21 cellular contexts compared by ENCODE assay signal in genomic region chr13:29587645-29588044, GRCh38. TPM values are rescaled to one million over a fixed set of nuclear protein-coding genes. Genes with fewer than 3 reads are reported as not detected.
DNase-seq lines count a peak whose midpoint lies in the region; ATAC-seq and TF ChIP-seq lines count a peak whose summit lies in the region.
"Had no signal": no experiment of that assay in that cellular context is flagged by ENCODE, and none has a peak within 500 bp of the region (broad histone marks: within the 10 kb centered on the region; RNA-seq: fewer than 3 reads in every experiment).

No MANE protein-coding gene starts in this region.

- no peak for ATAC-seq in T-helper 17 cell
- ATAC-seq in stimulated activated memory B cell treated with anti-CD40 and anti-IgM and Interleukin-4, amounts not matched to agents 10 μg/mL and 1 μg/mL and 100 μg/mL, for 72 hours: no peak
- no peak for ATAC-seq in GM19328 (IDR thresholded peaks at IDR 0.05; ENCODE audit: unreplicated experiment)
- ATAC-seq: naive thymus-derived CD8-positive, alpha-beta T cell; stimulated activated naive B cell treated with anti-CD40 and anti-IgM and Interleukin-4, amounts not matched to agents 10 μg/mL and 1 μg/mL and 100 μg/mL, for 72 hours had no signal

- H3K27me3 Mint-ChIP-seq in T-helper 17 cell: no peaks in the 10 kb centered on the region
- no peaks in the 10 kb centered on the region for H3K27me3 Mint-ChIP-seq in stimulated activated memory B cell treated with anti-CD40 and anti-IgM and Interleukin-4, amounts not matched to agents 10 μg/mL and 1 μg/mL and 100 μg/mL, for 72 hours
- H3K27me3 Mint-ChIP-seq: central memory CD8-positive, alpha-beta T cell; naive thymus-derived CD8-positive, alpha-beta T cell; stimulated activated naive B cell treated with anti-CD40 and anti-IgM and Interleukin-4, amounts not matched to agents 10 μg/mL and 1 μg/mL and 100 μg/mL, for 72 hours had no signal

- H3K36me3 ChIP-seq in esophagus squamous epithelium: peaks cover 0 to 11% (median 0%) of the 10 kb centered on the region in 3 donors
- H3K36me3 ChIP-seq: pancreas, right lobe of liver, transverse colon had no signal

- peak overlapping the region; percentile 24 to 100 (median 96) for H3K27ac ChIP-seq in esophagus squamous epithelium
- H3K27ac ChIP-seq: right lobe of liver, transverse colon had no signal

- peak overlapping the region; percentile 39 for H3K4me3 Mint-ChIP-seq in T-helper 17 cell
- no peak overlapping the region for H3K4me3 Mint-ChIP-seq in stimulated activated memory B cell treated with anti-CD40 and anti-IgM and Interleukin-4, amounts not matched to agents 10 μg/mL and 1 μg/mL and 100 μg/mL, for 72 hours
- H3K4me3 Mint-ChIP-seq: central memory CD8-positive, alpha-beta T cell; naive thymus-derived CD8-positive, alpha-beta T cell; stimulated activated naive B cell treated with anti-CD40 and anti-IgM and Interleukin-4, amounts not matched to agents 10 μg/mL and 1 μg/mL and 100 μg/mL, for 72 hours had no signal

- H3K36me3 Mint-ChIP-seq in T-helper 17 cell (ENCODE audit: low read depth): peaks cover 4% of the 10 kb centered on the region
- peaks cover 29% of the 10 kb centered on the region for H3K36me3 Mint-ChIP-seq in stimulated activated memory B cell treated with anti-CD40 and anti-IgM and Interleukin-4, amounts not matched to agents 10 μg/mL and 1 μg/mL and 100 μg/mL, for 72 hours

- TF ChIP-seq CTCF in esophagus squamous epithelium (IDR thresholded peaks at IDR 0.05): no peak

- DNase-seq in HT-29 (ENCODE audit: low spot score): peak; percentile 74
- DNase-seq in T-helper 17 cell: no peak
- no peak for DNase-seq in esophagus squamous epithelium (lab: John Stamatoyannopoulos, UW)
- DNase-seq in DMS79 (lab: John Stamatoyannopoulos, UW): no peak
- no peak for DNase-seq in NOMO-1 treated with DMSO at 0.1 percent for 48 hours (lab: John Stamatoyannopoulos, UW; ENCODE audit: unreplicated experiment)
- DNase-seq: activated CD4-positive, alpha-beta T cell treated with anti-CD3 and anti-CD28 coated beads, Interleukin-2, amount 50 U/mL, for 1 hour; activated T-cell treated with anti-CD3 and anti-CD28 coated beads for 4 hours; hippocampal formation; mesendoderm; naive thymus-derived CD8-positive, alpha-beta T cell; NCI-H187; NCI-H226; pancreas; right lobe of liver; SHP77; stimulated activated naive B cell treated with anti-CD40 and anti-IgM and Interleukin-4, amounts not matched to agents 10 μg/mL and 1 μg/mL and 100 μg/mL, for 72 hours; T-helper 1 cell; transverse colon had no signal

- H3K4me1 ChIP-seq in esophagus squamous epithelium: peaks cover 22 to 100% (median 34%) of the 10 kb centered on the region in 3 donors
- H3K4me1 ChIP-seq: right lobe of liver had no signal

- no peaks in the 10 kb centered on the region for H3K9me3 ChIP-seq in T-helper 17 cell (ENCODE audit: control insufficient read depth, low read length, poor library complexity, severe bottlenecking)
- no peaks in the 10 kb centered on the region for H3K9me3 ChIP-seq in esophagus squamous epithelium
- H3K9me3 ChIP-seq: pancreas, right lobe of liver, transverse colon had no signal

- TF ChIP-seq POLR2A in esophagus squamous epithelium (IDR thresholded peaks at IDR 0.05): peak in 1 of 4 donors; percentile 27

- no peaks in the 10 kb centered on the region for H3K27me3 ChIP-seq in esophagus squamous epithelium
- H3K27me3 ChIP-seq: pancreas, right lobe of liver, transverse colon had no signal

- 40 to 41% methylated on average over 6 of the region's 7 CpGs for WGBS in esophagus squamous epithelium, 2 donors

- peaks cover 51% of the 10 kb centered on the region for H3K4me1 Mint-ChIP-seq in T-helper 17 cell
- peaks cover 71% of the 10 kb centered on the region for H3K4me1 Mint-ChIP-seq in stimulated activated memory B cell treated with anti-CD40 and anti-IgM and Interleukin-4, amounts not matched to agents 10 μg/mL and 1 μg/mL and 100 μg/mL, for 72 hours

- intact Hi-C loops in esophagus squamous epithelium (cut with DNase I): loop anchor here (5.0 kb wide), 1 partner anchor 50 kb away; no protein-coding TSS in a partner anchor

- H3K4me3 ChIP-seq in esophagus squamous epithelium: no peak overlapping the region
- H3K4me3 ChIP-seq: pancreas, right lobe of liver, transverse colon had no signal

- no peak overlapping the region for H3K27ac Mint-ChIP-seq in T-helper 17 cell
- peak overlapping the region; percentile 16 for H3K27ac Mint-ChIP-seq in stimulated activated memory B cell treated with anti-CD40 and anti-IgM and Interleukin-4, amounts not matched to agents 10 μg/mL and 1 μg/mL and 100 μg/mL, for 72 hours
- H3K27ac Mint-ChIP-seq: naive thymus-derived CD8-positive, alpha-beta T cell had no signal

- H3K9me3 Mint-ChIP-seq in stimulated activated memory B cell treated with anti-CD40 and anti-IgM and Interleukin-4, amounts not matched to agents 10 μg/mL and 1 μg/mL and 100 μg/mL, for 72 hours: no peaks in the 10 kb centered on the region
- H3K9me3 Mint-ChIP-seq: central memory CD8-positive, alpha-beta T cell; naive thymus-derived CD8-positive, alpha-beta T cell; stimulated activated naive B cell treated with anti-CD40 and anti-IgM and Interleukin-4, amounts not matched to agents 10 μg/mL and 1 μg/mL and 100 μg/mL, for 72 hours had no signal

RNA-seq across cellular contexts. Expression of gene SLC7A1, which starts 7.8 kb away (rescaled TPM):
- 77.5 and 89.9 TPM in 2 replicates for total RNA-seq in HT-29 (2014; rRNA removed; shearing (Covaris generic))
- total RNA-seq in T-helper 17 cell (10 to 100 TPM; 15.5 to 28.3 TPM), esophagus squamous epithelium (100 to 1,000 TPM in 1 of 4 donors, 10 to 100 TPM in 3; 87.5 to 127 (median 93.9) TPM)
